9 cellular contexts compared by ENCODE assay signal in genomic region chr6:76876922-76877553, GRCh38.
DNase-seq lines count a peak whose midpoint lies in the region; ATAC-seq, FAIRE-seq and TF ChIP-seq lines count a peak whose summit lies in the region.
"Had no signal": no experiment of that assay in that cellular context is flagged by ENCODE, and none has a peak within 500 bp of the region (broad histone marks: within the 10 kb centered on the region; RNA-seq: fewer than 3 reads in every experiment).

No MANE protein-coding gene starts in this region.

- POLR2A ChIA-PET in H1 (lab: Charles Lee; ENCODE audit: partially characterized antibody): interaction anchor here (1.0 kb wide), 1 partner anchor 192 kb away, joined by 5 read pairs; no protein-coding TSS in a partner anchor

- no peak overlapping the region for H4K8ac ChIP-seq in H1 (ENCODE audit: extremely low read depth, insufficient read depth, low read length)

- TF ChIP-seq RAD21 in H1 (IDR thresholded peaks at IDR 0.05 in 1 of 2, conservative IDR thresholded peaks at IDR 0.05 in 1 of 2; ENCODE audit: low read depth in 2 of 2, low read length in 2 of 2): peak; percentile 79 to 80

- no peak for TF ChIP-seq EP300 in H1 (IDR thresholded peaks at IDR 0.05; ENCODE audit: borderline replicate concordance in 1 of 2, low read depth in 2 of 2, low read length in 2 of 2)

- H3K4ac ChIP-seq in H1 (replicated peaks; ENCODE audit: insufficient read length, low read depth, low read length): no peak overlapping the region

- ATAC-seq in GM19023 (IDR thresholded peaks at IDR 0.05; ENCODE audit: unreplicated experiment): peak; percentile 66

- H3K23ac ChIP-seq in H1 (ENCODE audit: insufficient read length): no peak overlapping the region

- H3K27me3 ChIP-seq in H1 (replicated peaks in 1 of 4; ENCODE audit: control insufficient read depth in 3 of 4, extremely low read depth in 1 of 4, insufficient read depth in 3 of 4, low read length in 3 of 4) (no peaks in the 10 kb centered on the region), uterus (no peaks in the 10 kb centered on the region), Karpas-422 (ENCODE audit: low read length) (no peaks in the 10 kb centered on the region)
- H3K27me3 ChIP-seq: spleen had no signal

- H3K4me3 ChIP-seq in H1 (ENCODE audit: extremely low read depth in 1 of 4, insufficient read depth in 2 of 4, low read depth in 3 of 4, low read length in 4 of 4) (peak overlapping the region in 3 of 4 experiments; percentile 17 to 53 (median 36); a peak in 4 of 8 replicates), uterus (no peak overlapping the region), Karpas-422 (ENCODE audit: low read length) (no peak overlapping the region)
- H3K4me3 ChIP-seq: spleen had no signal

- peak; percentile 39 for FAIRE-seq in H1 (lab: Jason Lieb, UNC)

- H3K14ac ChIP-seq in H1 (ENCODE audit: insufficient read length): no peak overlapping the region

- no peak overlapping the region for H2AK5ac ChIP-seq in H1 (ENCODE audit: low read depth, low read length)

- H2BK15ac ChIP-seq in H1 (ENCODE audit: low read length): no peak overlapping the region

- H4K20me1 ChIP-seq in H1 (replicated peaks in 1 of 2; ENCODE audit: control insufficient read depth in 1 of 2, insufficient read depth in 2 of 2, low read length in 2 of 2) (no peaks in the 10 kb centered on the region), Karpas-422 (ENCODE audit: insufficient read depth, low read depth, low read length) (no peaks in the 10 kb centered on the region)

- no peak overlapping the region for H2BK5ac ChIP-seq in H1 (ENCODE audit: low read depth, low read length)

- H4K91ac ChIP-seq in H1 (replicated peaks; ENCODE audit: insufficient read length, low read length): no peak overlapping the region

- H3K18ac ChIP-seq in H1 (ENCODE audit: extremely low read depth, low read length): no peak overlapping the region

- H3K56ac ChIP-seq in H1 (replicated peaks; ENCODE audit: insufficient read length, low read depth, low read length): no peak overlapping the region

- H3K9ac ChIP-seq in H1 (replicated peaks in 1 of 4; ENCODE audit: extremely low read depth in 1 of 4, low read depth in 3 of 4, low read length in 3 of 4): peak overlapping the region in 2 of 4 experiments; percentile 36 to 68; a peak in 4 of 7 replicates
- no peak overlapping the region for H3K9ac ChIP-seq in Karpas-422 (ENCODE audit: low read length)

- DNase-seq in NCI-H226 (peak; percentile 6), H1 (ENCODE audit: low read depth in 1 of 2, low spot score in 2 of 2) (peak; percentile 75), mucosa of gallbladder (ENCODE audit: low spot score) (peak; percentile 65), uterus (no peak), NCI-H187 treated with DMSO at 0.1 percent for 48 hours (lab: John Stamatoyannopoulos, UW) (no peak), Karpas-422 (no peak)
- no peak for DNase-seq in activated CD4-positive, alpha-beta T cell treated with anti-CD3 and anti-CD28 coated beads, Interleukin-2, amount 50 U/mL, for 1 hour
- DNase-seq: spleen had no signal

- WGBS in H1 (ENCODE audit: extremely low coverage in 1 of 2, insufficient coverage in 1 of 2, insufficient read length in 1 of 2, insufficient replicate concordance in 2 of 2, low coverage in 1 of 2, low lambda C conversion rate in 2 of 2, missing lambda C conversion rate in 1 of 2), 2 experiments: 10% methylated on average over 8 of the region's 10 CpGs; no CpG with 5 or more reads in 1 of the 2 experiments

- TF ChIP-seq POLR2A in H1 (IDR thresholded peaks at IDR 0.05; ENCODE audit: control extremely low read depth in 1 of 2, low read depth in 2 of 2, low read length in 2 of 2) (peak; percentile 30 to 71), uterus (IDR thresholded peaks at IDR 0.05) (no peak)

- H3K23me2 ChIP-seq in H1 (ENCODE audit: low read depth, low read length): no peaks in the 10 kb centered on the region; the same call in 1 of the 2 replicates

- peak; percentile 25 to 71 (median 66) for TF ChIP-seq CTCF in H1 (IDR thresholded peaks at IDR 0.05; ENCODE audit: control extremely low read depth in 1 of 3, insufficient read depth in 1 of 3, low read depth in 1 of 3, low read length in 3 of 3)
- TF ChIP-seq CTCF in uterus (IDR thresholded peaks at IDR 0.05): no peak

- H3K9me2 ChIP-seq in Karpas-422 (replicated peaks; ENCODE audit: insufficient read depth, low read length): no peaks in the 10 kb centered on the region

- intact Hi-C loops in uterus (cut with DNase I; ENCODE audit: low total_unique reads): no loop called here

- no peak overlapping the region for H2BK12ac ChIP-seq in H1 (ENCODE audit: low read depth, low read length)

- H3K79me1 ChIP-seq in H1 (ENCODE audit: low read depth, low read length): no peaks in the 10 kb centered on the region

- H2AFZ ChIP-seq in H1 (ENCODE audit: low read length) (no peak overlapping the region), Karpas-422 (ENCODE audit: low read length) (no peak overlapping the region)

- H3K4me2 ChIP-seq in H1 (ENCODE audit: insufficient read depth in 1 of 2, low read depth in 2 of 2, low read length in 2 of 2) (no peak overlapping the region; a peak in 1 of 4 replicates), Karpas-422 (ENCODE audit: low read depth, low read length, poor library complexity, severe bottlenecking) (no peak overlapping the region)

- no peak overlapping the region for H2BK20ac ChIP-seq in H1 (ENCODE audit: low read length)

- H3K36me3 ChIP-seq in H1 (ENCODE audit: control insufficient read depth in 2 of 4, insufficient read depth in 4 of 4, low read length in 3 of 4): peaks cover 0 to 8% (median 3%) of the 10 kb centered on the region in 4 experiments; a peak in 2 of 8 replicates
- no peaks in the 10 kb centered on the region for H3K36me3 ChIP-seq in uterus
- H3K36me3 ChIP-seq in Karpas-422 (ENCODE audit: insufficient read depth, low read length): no peaks in the 10 kb centered on the region
- H3K36me3 ChIP-seq: spleen had no signal

- CTCF ChIA-PET in H1 (lab: Charles Lee; ENCODE audit: partially characterized antibody): interaction anchor here (0.6 to 2.1 kb wide), 13 partner anchors 9 to 858 kb away, joined by 3 to 9 read pairs (median 3); partner anchors contain the start of gene HTR1B

- H3K4me1 ChIP-seq in H1 (replicated peaks in 1 of 4; ENCODE audit: control insufficient read depth in 3 of 4, insufficient read depth in 4 of 4, low read length in 3 of 4) (no peaks in the 10 kb centered on the region), uterus (no peaks in the 10 kb centered on the region), Karpas-422 (ENCODE audit: low read length) (no peaks in the 10 kb centered on the region)
- H3K4me1 ChIP-seq: spleen had no signal

- peaks cover 5% of the 10 kb centered on the region in 2 experiments; a peak in 2 of 4 replicates for H3K9me3 ChIP-seq in H1 (ENCODE audit: insufficient read depth in 2 of 2, low read depth in 1 of 2, low read length in 1 of 2)
- no peaks in the 10 kb centered on the region for H3K9me3 ChIP-seq in uterus
- H3K9me3 ChIP-seq in Karpas-422 (ENCODE audit: low read length): peaks cover 8% of the 10 kb centered on the region; the same call in 1 of the 2 replicates

- H3K27ac ChIP-seq in H1 (ENCODE audit: low read depth, low read length): no peak overlapping the region
- H3K27ac ChIP-seq in uterus: no peak overlapping the region
- H3K27ac ChIP-seq in Karpas-422 (ENCODE audit: low read length): no peak overlapping the region
- H3K27ac ChIP-seq: spleen had no signal

- no peak overlapping the region for H4K5ac ChIP-seq in H1 (ENCODE audit: insufficient read length, low read depth, low read length)

- no peak overlapping the region for H2BK120ac ChIP-seq in H1 (replicated peaks; ENCODE audit: low read depth, low read length)

- H3K79me2 ChIP-seq in H1 (ENCODE audit: control insufficient read depth in 1 of 2, insufficient read depth in 2 of 2, low read length in 2 of 2) (0 out of 4 replicates have a peak, but pooled peaks cover 0 to 3% of the 10 kb centered on the region in 2 experiments), Karpas-422 (ENCODE audit: low read length) (no peaks in the 10 kb centered on the region)

TF ChIP-seq in H1, 55 proteins besides CTCF, POLR2A, EP300 and RAD21 (continues in another document):
- no peak for TF ChIP-seq JUN (IDR thresholded peaks at IDR 0.05; ENCODE audit: low read depth, low read length)
- TF ChIP-seq JUND (IDR thresholded peaks at IDR 0.05; ENCODE audit: low read length): no peak
- TF ChIP-seq SP1 (IDR thresholded peaks at IDR 0.05; ENCODE audit: low read depth, low read length): no peak
- no peak for TF ChIP-seq TAF7 (optimal IDR thresholded peaks at IDR 0.05; ENCODE audit: borderline replicate concordance, low read depth, low read length)

Comparison
In these comparisons a context has a peak if more than half of its experiments do, and no peak if none do; other contexts are left out.
1. DNase-seq: peak in NCI-H226 (single experiment), H1 (2 of 2) and mucosa of gallbladder (single experiment); none in uterus (0 of 2), NCI-H187 treated with DMSO at 0.1 percent for 48 hours (single experiment), Karpas-422 (single experiment) and activated CD4-positive, alpha-beta T cell treated with anti-CD3 and anti-CD28 coated beads, Interleukin-2, amount 50 U/mL, for 1 hour (single experiment).
2. H3K4me3 ChIP-seq: peak in H1 (3 of 4); none in uterus (0 of 2) and Karpas-422 (single experiment).
3. CTCF ChIP-seq: peak in H1 (3 of 3); none in uterus (0 of 4).
4. POLR2A ChIP-seq: peak in H1 (2 of 2); none in uterus (0 of 2).